ENCODE assay signal across 9 cellular contexts in the genomic region with DNA sequence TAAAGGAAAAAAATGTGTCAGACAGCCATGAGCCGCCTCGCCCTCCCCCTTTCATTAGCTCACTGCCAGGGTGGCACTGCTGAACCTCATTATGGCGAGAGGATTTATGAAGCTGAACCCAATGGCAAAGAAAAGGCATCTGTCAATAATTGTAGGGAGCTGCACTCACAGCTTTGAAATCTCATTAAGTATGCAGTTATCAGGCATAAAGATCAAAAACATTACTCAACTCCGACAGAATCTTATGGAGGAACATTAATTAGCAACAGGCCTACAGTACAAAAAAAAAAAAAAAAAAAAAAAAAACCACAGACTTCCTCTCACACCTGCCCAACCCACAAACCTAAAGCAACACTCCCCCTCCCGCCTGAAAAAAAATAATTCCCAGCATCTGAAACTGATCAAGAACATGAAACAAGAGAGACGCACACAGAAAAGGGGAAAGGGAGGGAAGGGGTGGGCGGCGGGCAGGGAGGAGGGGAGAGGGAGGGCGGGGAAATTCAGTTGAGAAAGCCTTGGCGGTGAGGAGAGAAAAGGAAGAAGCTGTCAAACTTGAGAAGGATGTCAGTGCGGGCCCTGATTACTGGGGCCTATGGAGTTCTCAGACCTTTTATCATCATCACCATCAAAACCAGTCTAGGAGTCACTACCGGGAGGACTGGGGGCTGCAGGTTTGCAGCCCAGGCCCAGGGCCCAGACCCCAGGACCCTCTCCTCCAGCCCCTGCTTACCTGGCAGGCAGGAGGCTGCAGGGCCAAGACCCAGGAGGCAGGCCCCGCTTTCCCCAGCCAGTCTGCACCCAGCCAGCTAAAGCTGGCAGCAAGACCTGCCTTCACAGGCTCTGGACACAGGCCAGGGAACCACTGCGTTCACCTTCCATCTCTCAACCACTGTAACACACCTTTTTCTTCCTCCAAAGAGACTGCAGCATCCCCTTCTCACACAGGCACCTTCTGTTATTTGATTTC. TPM values are rescaled to one million over a fixed set of nuclear protein-coding genes. Genes with fewer than 3 reads are reported as not detected.
A peak's percentile ranks its signal among the peaks of the same experiment; 100 is the strongest.
DNase-seq lines count a peak whose midpoint lies in the region; ATAC-seq and TF ChIP-seq lines count a peak whose summit lies in the region.
"Had no signal": no experiment of that assay in that cellular context is flagged by ENCODE, and none has a peak within 500 bp of the region (broad histone marks: within the 10 kb centered on the region; RNA-seq: fewer than 3 reads in every experiment).

No MANE protein-coding gene starts in this region.

- H3K79me2 ChIP-seq in neural progenitor cell (ENCODE audit: low read depth) = no peaks in the 10 kb centered on the region

- H3K27me3 Mint-ChIP-seq in neural progenitor cell (ENCODE audit: insufficient read depth, low read depth) = peaks cover 7% of the 10 kb centered on the region

- no peaks in the 10 kb centered on the region for H3F3A ChIP-seq in neural progenitor cell (ENCODE audit: low read depth)

- peak; percentile 75 for DNase-seq in EH (ENCODE audit: low read depth)
- peak; percentile 63 to 85 for DNase-seq in NOMO-1 (lab: John Stamatoyannopoulos, UW; ENCODE audit: unreplicated experiment in 2 of 2)
- peak; percentile 35 for DNase-seq in choroid plexus epithelial cell (ENCODE audit: low read depth)
- DNase-seq in renal cortical epithelial cell (ENCODE audit: low read depth) = peak; percentile 21
- no peak for DNase-seq in aorta
- DNase-seq in activated CD8-positive, alpha-beta memory T cell treated with anti-CD3 and anti-CD28 coated beads for 24 hours = no peak
- no peak for DNase-seq in NCI-H1417 (lab: John Stamatoyannopoulos, UW)
- no peak for DNase-seq in neural progenitor cell (ENCODE audit: low spot score)

- no peak overlapping the region for H3K9ac ChIP-seq in neural progenitor cell

- 88% methylated on average over 14 of the region's 14 CpGs for WGBS in aorta, 2 donors

- H3K4me2 ChIP-seq in neural progenitor cell = no peak overlapping the region

- H3K9me3 ChIP-seq in aorta (ENCODE audit: control insufficient read depth, low read length) = no peaks in the 10 kb centered on the region
- H3K9me3 ChIP-seq in neural progenitor cell (ENCODE audit: low read depth) = no peaks in the 10 kb centered on the region
- H3K9me3 ChIP-seq: Peyer's patch had no signal

- no peaks in the 10 kb centered on the region for H4K20me1 ChIP-seq in neural progenitor cell (ENCODE audit: low read depth)

- no peak overlapping the region for H3K27ac ChIP-seq in aorta (ENCODE audit: low read depth in 1 of 2, low read length in 2 of 2)
- H3K27ac ChIP-seq in neural progenitor cell = no peak overlapping the region

- ATAC-seq in aorta (ENCODE audit: low FRiP score) = no peak

- TF ChIP-seq CTCF in choroid plexus epithelial cell (conservative IDR thresholded peaks at IDR 0.05; ENCODE audit: low read depth, low read length) (no peak), neural progenitor cell (IDR thresholded peaks at IDR 0.05) (no peak)

- H3K4me1 ChIP-seq in aorta (ENCODE audit: control insufficient read depth in 1 of 2, insufficient read depth in 2 of 2, low read length in 2 of 2) (no peaks in the 10 kb centered on the region), neural progenitor cell (peaks cover 8% of the 10 kb centered on the region)

- intact Hi-C loops in aorta (cut with DNase I) = no loop called here

- H3K9me3 Mint-ChIP-seq in neural progenitor cell = no peaks in the 10 kb centered on the region

- H3K27me3 ChIP-seq in aorta (ENCODE audit: control insufficient read depth in 1 of 2, insufficient read depth in 2 of 2, low read length in 1 of 2) = no peaks in the 10 kb centered on the region
- H3K27me3 ChIP-seq in neural progenitor cell = peaks cover 9% of the 10 kb centered on the region
- H3K27me3 ChIP-seq: Peyer's patch had no signal

- H3K27ac Mint-ChIP-seq in neural progenitor cell = no peak overlapping the region

- H2AFZ ChIP-seq in neural progenitor cell (replicated peaks) = no peak overlapping the region

- no peaks in the 10 kb centered on the region for H3K36me3 ChIP-seq in aorta (ENCODE audit: control insufficient read depth in 1 of 2, insufficient read depth in 2 of 2, low read length in 1 of 2)
- no peaks in the 10 kb centered on the region for H3K36me3 ChIP-seq in neural progenitor cell
- H3K36me3 ChIP-seq: Peyer's patch had no signal

- H3K36me3 Mint-ChIP-seq in neural progenitor cell = no peaks in the 10 kb centered on the region

- no peak overlapping the region for H3K4me3 Mint-ChIP-seq in neural progenitor cell

- peaks cover 45% of the 10 kb centered on the region for H3K4me1 Mint-ChIP-seq in neural progenitor cell

- H3K4me3 ChIP-seq in choroid plexus epithelial cell (ENCODE audit: low read depth, low read length) (no peak overlapping the region), aorta (ENCODE audit: low read length in 2 of 2) (no peak overlapping the region), neural progenitor cell (no peak overlapping the region)
- H3K4me3 ChIP-seq: Peyer's patch had no signal

RNA-seq across cellular contexts. Expression of gene TSHZ3, which starts 8.9 kb away (rescaled TPM):
- total RNA-seq in renal cortical epithelial cell (0.52 and 1.6 TPM in 2 replicates), aorta (10 to 100 TPM; 16.4 to 20.6 TPM), neural progenitor cell (ENCODE audit: low replicate concordance) (0.60 and 1.2 TPM in 2 replicates)
- 1 to 10 TPM; 3.0 to 5.1 TPM for polyA plus RNA-seq in aorta

Comparison
In these comparisons a context has a peak if more than half of its experiments do, and no peak if none do; other contexts are left out.
1. DNase-seq: peak in EH (single experiment), NOMO-1 (2 of 2), choroid plexus epithelial cell (single experiment) and renal cortical epithelial cell (single experiment); none in aorta (0 of 2), activated CD8-positive, alpha-beta memory T cell treated with anti-CD3 and anti-CD28 coated beads for 24 hours (single experiment), NCI-H1417 (0 of 3) and neural progenitor cell (single experiment).